In the genomic region with DNA sequence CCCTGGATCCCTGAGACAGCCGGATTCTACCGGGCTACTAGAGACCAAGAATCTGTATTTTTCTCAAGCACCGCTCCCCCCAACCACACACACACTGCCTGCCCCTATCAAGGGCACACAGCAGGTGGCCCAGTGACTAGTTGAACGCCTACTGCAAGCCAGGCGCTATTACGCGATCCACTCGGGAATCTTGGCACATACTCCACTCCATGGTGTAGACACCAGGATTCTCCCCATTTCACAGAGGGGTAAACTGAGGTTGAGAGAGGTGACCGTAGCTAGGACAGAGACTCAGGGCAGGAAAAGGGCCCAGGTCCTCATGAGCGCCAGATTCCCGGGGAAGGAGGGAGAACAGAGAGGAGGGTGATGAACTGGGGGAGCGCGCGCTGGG, we compare ENCODE assay signal across 8 cellular contexts. TPM values are rescaled to one million over a fixed set of nuclear protein-coding genes. Genes with fewer than 3 reads are reported as not detected.
DNase-seq lines count a peak whose midpoint lies in the region; ATAC-seq, FAIRE-seq and TF ChIP-seq lines count a peak whose summit lies in the region.

No MANE protein-coding gene starts in this region.

- peak overlapping the region; percentile 60; the same call in 1 of the 2 replicates for H3K18ac ChIP-seq in H1 (ENCODE audit: extremely low read depth, low read length)

- peaks cover 23% of the 10 kb centered on the region for H3K36me3 Mint-ChIP-seq in CD8-positive, alpha-beta T cell
- no peaks in the 10 kb centered on the region for H3K36me3 Mint-ChIP-seq in neural crest cell (ENCODE audit: low read depth)

- H2BK5ac ChIP-seq in H1 (ENCODE audit: low read depth, low read length): no peak overlapping the region

- no peak overlapping the region for H4K91ac ChIP-seq in H1 (replicated peaks; ENCODE audit: insufficient read length, low read length)

- no peak overlapping the region; the same call in 1 of the 2 replicates for H2AFZ ChIP-seq in H1 (ENCODE audit: low read length)

- peak overlapping the region; percentile 87 for H3K4me3 Mint-ChIP-seq in CD8-positive, alpha-beta T cell
- H3K4me3 Mint-ChIP-seq in neural crest cell: peak overlapping the region; percentile 84

- H4K20me1 ChIP-seq in H1 (replicated peaks in 1 of 2; ENCODE audit: control insufficient read depth in 1 of 2, insufficient read depth in 2 of 2, low read length in 2 of 2): peaks cover 0 to 3% of the 10 kb centered on the region in 2 experiments

- no peaks in the 10 kb centered on the region for H3K79me1 ChIP-seq in H1 (ENCODE audit: low read depth, low read length)

- H3K27ac ChIP-seq in CD8-positive, alpha-beta T cell (ENCODE audit: low read depth, low read length): peak overlapping the region; percentile 73
- H3K27ac ChIP-seq in H1 (ENCODE audit: low read depth, low read length): no peak overlapping the region

- CTCF ChIA-PET in CD8-positive, alpha-beta T cell (lab: Charles Lee): no interaction called here
- CTCF ChIA-PET in H1 (lab: Charles Lee; ENCODE audit: partially characterized antibody): interaction anchor here (0.8 to 1.4 kb wide), 3 partner anchors 56 to 155 kb away, joined by 4 to 5 read pairs (median 4); no protein-coding TSS in a partner anchor

- TF ChIP-seq RAD21 in H1 (IDR thresholded peaks at IDR 0.05 in 1 of 2, conservative IDR thresholded peaks at IDR 0.05 in 1 of 2; ENCODE audit: low read depth in 2 of 2, low read length in 2 of 2): no peak

- no peak for TF ChIP-seq POLR2A in H1 (IDR thresholded peaks at IDR 0.05; ENCODE audit: control extremely low read depth in 1 of 2, low read depth in 2 of 2, low read length in 2 of 2)

- H3K27ac Mint-ChIP-seq in CD8-positive, alpha-beta T cell: peak overlapping the region; percentile 90
- H3K27ac Mint-ChIP-seq in neural crest cell (ENCODE audit: unreplicated experiment): no peak overlapping the region

- peak overlapping the region; percentile 66 for H3K4ac ChIP-seq in H1 (replicated peaks; ENCODE audit: insufficient read length, low read depth, low read length)

- no peak overlapping the region for H2BK120ac ChIP-seq in H1 (replicated peaks; ENCODE audit: low read depth, low read length)

- H2BK12ac ChIP-seq in H1 (ENCODE audit: low read depth, low read length): no peak overlapping the region

- no peak overlapping the region for H3K56ac ChIP-seq in H1 (replicated peaks; ENCODE audit: insufficient read length, low read depth, low read length)

- H3K27me3 Mint-ChIP-seq in CD8-positive, alpha-beta T cell (ENCODE audit: low read depth): no peaks in the 10 kb centered on the region
- peaks cover 63% of the 10 kb centered on the region for H3K27me3 Mint-ChIP-seq in neural crest cell (ENCODE audit: low read depth)

- H2AK5ac ChIP-seq in H1 (ENCODE audit: low read depth, low read length): peak overlapping the region; percentile 65; the same call in 1 of the 2 replicates

- H3K14ac ChIP-seq in H1 (ENCODE audit: insufficient read length): no peak overlapping the region

- no peaks in the 10 kb centered on the region for H3K27me3 ChIP-seq in CD8-positive, alpha-beta T cell (ENCODE audit: insufficient read depth, low read length)
- H3K27me3 ChIP-seq in H1 (replicated peaks in 1 of 4; ENCODE audit: control insufficient read depth in 3 of 4, extremely low read depth in 1 of 4, insufficient read depth in 3 of 4, low read length in 3 of 4): peaks cover 0 to 2% (median 0%) of the 10 kb centered on the region in 4 experiments; a peak in 1 of 7 replicates

- H3K9ac ChIP-seq in H1 (replicated peaks in 1 of 4; ENCODE audit: extremely low read depth in 1 of 4, low read depth in 3 of 4, low read length in 3 of 4): no peak overlapping the region

- intact Hi-C loops in CD8-positive, alpha-beta T cell (cut with DNase I, micrococcal nuclease): loop anchor here (1.0 to 5.0 kb wide), 3 partner anchors 11 to 152 kb away; a partner anchor contains a TSS

- H3K79me2 ChIP-seq in H1 (ENCODE audit: control insufficient read depth in 1 of 2, insufficient read depth in 2 of 2, low read length in 2 of 2): no peaks in the 10 kb centered on the region

- no peak for FAIRE-seq in H1 (lab: Jason Lieb, UNC)

- H3K9me3 ChIP-seq in CD8-positive, alpha-beta T cell (ENCODE audit: low read length): no peaks in the 10 kb centered on the region
- H3K9me3 ChIP-seq in H1 (ENCODE audit: insufficient read depth in 2 of 2, low read depth in 1 of 2, low read length in 1 of 2): no peaks in the 10 kb centered on the region

- peaks cover 11% of the 10 kb centered on the region for H3K36me3 ChIP-seq in CD8-positive, alpha-beta T cell (ENCODE audit: insufficient read depth, low read length)
- H3K36me3 ChIP-seq in H1 (ENCODE audit: control insufficient read depth in 2 of 4, insufficient read depth in 4 of 4, low read length in 3 of 4): peaks cover 0 to 2% (median under 1%) of the 10 kb centered on the region in 4 experiments; a peak in 1 of 8 replicates

- peak overlapping the region; percentile 66; the same call in 1 of the 2 replicates for H2BK20ac ChIP-seq in H1 (ENCODE audit: low read length)

- H3K4me1 ChIP-seq in CD8-positive, alpha-beta T cell (ENCODE audit: insufficient read depth, low read length): peaks cover 6% of the 10 kb centered on the region
- H3K4me1 ChIP-seq in H1 (replicated peaks in 1 of 4; ENCODE audit: control insufficient read depth in 3 of 4, insufficient read depth in 4 of 4, low read length in 3 of 4): peaks cover 0 to 4% (median 3%) of the 10 kb centered on the region in 4 experiments; a peak in 4 of 7 replicates

- peak overlapping the region; percentile 88; the same call in 1 of the 2 replicates for H4K8ac ChIP-seq in H1 (ENCODE audit: extremely low read depth, insufficient read depth, low read length)

- no peaks in the 10 kb centered on the region for H3K9me3 Mint-ChIP-seq in CD8-positive, alpha-beta T cell
- H3K9me3 Mint-ChIP-seq in neural crest cell: no peaks in the 10 kb centered on the region

- WGBS in H1 (ENCODE audit: extremely low coverage in 1 of 2, insufficient coverage in 1 of 2, insufficient read length in 1 of 2, insufficient replicate concordance in 2 of 2, low coverage in 1 of 2, low lambda C conversion rate in 2 of 2, missing lambda C conversion rate in 1 of 2), 2 experiments: 37% methylated on average over 11 of the region's 14 CpGs; no CpG with 5 or more reads in 1 of the 2 experiments

- TF ChIP-seq EP300 in H1 (IDR thresholded peaks at IDR 0.05; ENCODE audit: borderline replicate concordance in 1 of 2, low read depth in 2 of 2, low read length in 2 of 2): no peak

- TF ChIP-seq CTCF in CD8-positive, alpha-beta T cell (IDR thresholded peaks at IDR 0.05): no peak
- TF ChIP-seq CTCF in H1 (IDR thresholded peaks at IDR 0.05; ENCODE audit: control extremely low read depth in 1 of 3, insufficient read depth in 1 of 3, low read depth in 1 of 3, low read length in 3 of 3): no peak
- TF ChIP-seq CTCF in neural crest cell (conservative IDR thresholded peaks at IDR 0.05): no peak

- no peak for ATAC-seq in CD8-positive, alpha-beta T cell
- ATAC-seq in GM18498 (IDR thresholded peaks at IDR 0.05; ENCODE audit: unreplicated experiment): no peak

- H3K23me2 ChIP-seq in H1 (ENCODE audit: low read depth, low read length): peaks cover 13% of the 10 kb centered on the region; the same call in 1 of the 2 replicates

- POLR2A ChIA-PET in CD8-positive, alpha-beta T cell (lab: Charles Lee): no interaction called here
- POLR2A ChIA-PET in H1 (lab: Charles Lee; ENCODE audit: partially characterized antibody): interaction anchor here (1.7 kb wide), 1 partner anchor 11 kb away, joined by 3 read pairs; no protein-coding TSS in a partner anchor

- H3K4me3 ChIP-seq in CD8-positive, alpha-beta T cell (ENCODE audit: low read depth, low read length): peak overlapping the region; percentile 99
- H3K4me3 ChIP-seq in H1 (ENCODE audit: extremely low read depth in 1 of 4, insufficient read depth in 2 of 4, low read depth in 3 of 4, low read length in 4 of 4): peak overlapping the region; percentile 81 to 92 (median 87)

- peaks cover 10% of the 10 kb centered on the region for H3K4me1 Mint-ChIP-seq in CD8-positive, alpha-beta T cell (ENCODE audit: low read depth)
- no peaks in the 10 kb centered on the region for H3K4me1 Mint-ChIP-seq in neural crest cell

- peak overlapping the region; percentile 83; the same call in 1 of the 2 replicates for H2BK15ac ChIP-seq in H1 (ENCODE audit: low read length)

- peak overlapping the region; percentile 47 for H4K5ac ChIP-seq in H1 (ENCODE audit: insufficient read length, low read depth, low read length)

- H3K23ac ChIP-seq in H1 (ENCODE audit: insufficient read length): no peak overlapping the region

- H3K4me2 ChIP-seq in H1 (ENCODE audit: insufficient read depth in 1 of 2, low read depth in 2 of 2, low read length in 2 of 2): peak overlapping the region; percentile 71

- DNase-seq in CD8-positive, alpha-beta T cell: no peak
- peak; percentile 41 for DNase-seq in NCI-H69 (lab: John Stamatoyannopoulos, UW)
- DNase-seq in H1 (ENCODE audit: low read depth in 1 of 2, low spot score in 2 of 2): no peak
- no peak for DNase-seq in neural crest cell (ENCODE audit: low read depth, low spot score)
- DNase-seq in COLO668 (lab: John Stamatoyannopoulos, UW; ENCODE audit: unreplicated experiment): no peak
- no peak for DNase-seq in SK-N-DZ (ENCODE audit: low spot score)
- DNase-seq in GM19238 (ENCODE audit: insufficient read length, low spot score): no peak

RNA-seq across cellular contexts. Expression of a gene that starts 0.5 kb away (rescaled TPM):
- 10 to 100 TPM; 56.4 to 61.6 TPM for total RNA-seq in CD8-positive, alpha-beta T cell
- total RNA-seq in H1 (2021; fragmentation: NEBNext Ultra II Directional; extraction: Animal tissue kit (Norgen Biotek cat#: 25700)): 24.5 and 25.3 TPM in 2 replicates
- polyA plus RNA-seq in H1 (2011; rRNA removed): 37.1 and 47.0 TPM in 2 replicates
- 44.9 TPM for polyA plus RNA-seq in H1 (2011; cell fraction: cytosol; rRNA removed)
- polyA plus RNA-seq in H1 (2011; cell fraction: nucleus; rRNA removed): 111 TPM
- 23.9 to 30.6 TPM (median 28.3 TPM) in 4 replicates for polyA plus RNA-seq in H1 (2012, experiment 1 of 2)
- polyA plus RNA-seq in H1 (2012, experiment 2 of 2): 22.6 TPM
- 25.2 TPM for polyA plus RNA-seq in H1 (2013, experiment 1 of 2)
- polyA plus RNA-seq in H1 (2013, experiment 2 of 2): 24.6 TPM
- polyA minus RNA-seq in H1 (2011; rRNA and poly(A)+ RNA removed): 14.0 and 20.2 TPM in 2 replicates
- 17.1 TPM for polyA minus RNA-seq in H1 (2011; cell fraction: cytosol; rRNA and poly(A)+ RNA removed)
- polyA minus RNA-seq in H1 (2011; cell fraction: nucleus; rRNA and poly(A)+ RNA removed): 22.7 TPM
- total RNA-seq in neural crest cell: 0.89 and 0.93 TPM in 2 replicates
- 0.09 and 0.47 TPM in 2 replicates for polyA plus RNA-seq in SK-N-DZ (2014; cell fraction: cytosol; rRNA removed)
- polyA plus RNA-seq in SK-N-DZ (2014; cell fraction: nucleus; rRNA removed): 1.4 and 1.6 TPM in 2 replicates

RNA-seq across cellular contexts. Expression of a gene that starts 16.8 kb away (rescaled TPM):
- 1 to 10 TPM; 1.2 TPM for total RNA-seq in CD8-positive, alpha-beta T cell
- not detected in 2 replicates for total RNA-seq in H1 (2021; fragmentation: NEBNext Ultra II Directional; extraction: Animal tissue kit (Norgen Biotek cat#: 25700))
- 0.20 and 0.38 TPM in 2 replicates for polyA plus RNA-seq in H1 (2011; rRNA removed)
- polyA plus RNA-seq in H1 (2011; cell fraction: cytosol; rRNA removed): 0.14 TPM
- 0.27 TPM for polyA plus RNA-seq in H1 (2011; cell fraction: nucleus; rRNA removed)
- 0.13 TPM in 1 of 4 replicates, not detected in the others for polyA plus RNA-seq in H1 (2012, experiment 1 of 2)
- polyA plus RNA-seq in H1 (2012, experiment 2 of 2): not detected
- polyA plus RNA-seq in H1 (2013, experiment 1 of 2): 0.18 TPM
- 0.11 TPM for polyA plus RNA-seq in H1 (2013, experiment 2 of 2)
- 0.32 TPM in 1 of 2 replicates, not detected in the other for polyA minus RNA-seq in H1 (2011; rRNA and poly(A)+ RNA removed)
- not detected for polyA minus RNA-seq in H1 (2011; cell fraction: cytosol; rRNA and poly(A)+ RNA removed)
- polyA minus RNA-seq in H1 (2011; cell fraction: nucleus; rRNA and poly(A)+ RNA removed): not detected
- total RNA-seq in neural crest cell: not detected in 2 replicates
- polyA plus RNA-seq in SK-N-DZ (2014; cell fraction: cytosol; rRNA removed): 1.4 and 1.7 TPM in 2 replicates
- polyA plus RNA-seq in SK-N-DZ (2014; cell fraction: nucleus; rRNA removed): 0.69 and 2.2 TPM in 2 replicates

RNA-seq across cellular contexts. Expression of a gene that starts 20.5 kb away (rescaled TPM):
- total RNA-seq in CD8-positive, alpha-beta T cell: 100 to 1,000 TPM in 1 of 2 experiments, 10 to 100 TPM in 1; 97.6 to 114 TPM
- total RNA-seq in H1 (2021; fragmentation: NEBNext Ultra II Directional; extraction: Animal tissue kit (Norgen Biotek cat#: 25700)): 72.6 and 74.4 TPM in 2 replicates
- polyA plus RNA-seq in H1 (2011; rRNA removed): 48.8 and 74.7 TPM in 2 replicates
- polyA plus RNA-seq in H1 (2011; cell fraction: cytosol; rRNA removed): 72.1 TPM
- polyA plus RNA-seq in H1 (2011; cell fraction: nucleus; rRNA removed): 93.6 TPM
- 38.2 to 69.3 TPM (median 62.8 TPM) in 4 replicates for polyA plus RNA-seq in H1 (2012, experiment 1 of 2)
- polyA plus RNA-seq in H1 (2012, experiment 2 of 2): 41.6 TPM
- polyA plus RNA-seq in H1 (2013, experiment 1 of 2): 41.1 TPM
- polyA plus RNA-seq in H1 (2013, experiment 2 of 2): 37.0 TPM
- 54.9 and 96.9 TPM in 2 replicates for polyA minus RNA-seq in H1 (2011; rRNA and poly(A)+ RNA removed)
- 52.8 TPM for polyA minus RNA-seq in H1 (2011; cell fraction: cytosol; rRNA and poly(A)+ RNA removed)
- polyA minus RNA-seq in H1 (2011; cell fraction: nucleus; rRNA and poly(A)+ RNA removed): 45.3 TPM
- total RNA-seq in neural crest cell: 77.8 and 84.5 TPM in 2 replicates
- 28.8 and 48.3 TPM in 2 replicates for polyA plus RNA-seq in SK-N-DZ (2014; cell fraction: cytosol; rRNA removed)
- 62.7 and 64.6 TPM in 2 replicates for polyA plus RNA-seq in SK-N-DZ (2014; cell fraction: nucleus; rRNA removed)

RNA-seq across cellular contexts. Expression of a gene that starts 25.9 kb away (rescaled TPM):
- total RNA-seq in CD8-positive, alpha-beta T cell: 10 to 100 TPM; 74.4 to 76.3 TPM
- 17.8 and 18.0 TPM in 2 replicates for total RNA-seq in H1 (2021; fragmentation: NEBNext Ultra II Directional; extraction: Animal tissue kit (Norgen Biotek cat#: 25700))
- 9.2 and 16.2 TPM in 2 replicates for polyA plus RNA-seq in H1 (2011; rRNA removed)
- 12.6 TPM for polyA plus RNA-seq in H1 (2011; cell fraction: cytosol; rRNA removed)
- polyA plus RNA-seq in H1 (2011; cell fraction: nucleus; rRNA removed): 21.5 TPM
- polyA plus RNA-seq in H1 (2012, experiment 1 of 2): 11.8 to 21.7 TPM (median 15.7 TPM) in 4 replicates
- 3.7 TPM for polyA plus RNA-seq in H1 (2012, experiment 2 of 2)
- 8.5 TPM for polyA plus RNA-seq in H1 (2013, experiment 1 of 2)
- 6.9 TPM for polyA plus RNA-seq in H1 (2013, experiment 2 of 2)
- 5.6 and 6.6 TPM in 2 replicates for polyA minus RNA-seq in H1 (2011; rRNA and poly(A)+ RNA removed)
- polyA minus RNA-seq in H1 (2011; cell fraction: cytosol; rRNA and poly(A)+ RNA removed): 9.8 TPM
- polyA minus RNA-seq in H1 (2011; cell fraction: nucleus; rRNA and poly(A)+ RNA removed): 11.3 TPM
- 25.9 and 26.9 TPM in 2 replicates for total RNA-seq in neural crest cell
- 6.8 and 7.0 TPM in 2 replicates for polyA plus RNA-seq in SK-N-DZ (2014; cell fraction: cytosol; rRNA removed)
- polyA plus RNA-seq in SK-N-DZ (2014; cell fraction: nucleus; rRNA removed): 10.6 and 15.3 TPM in 2 replicates

RNA-seq across cellular contexts. Expression of a gene that starts 34.1 kb away (rescaled TPM):
- 100 to 1,000 TPM; 331 to 334 TPM for total RNA-seq in CD8-positive, alpha-beta T cell
- 281 and 284 TPM in 2 replicates for total RNA-seq in H1 (2021; fragmentation: NEBNext Ultra II Directional; extraction: Animal tissue kit (Norgen Biotek cat#: 25700))
- 238 and 426 TPM in 2 replicates for polyA plus RNA-seq in H1 (2011; rRNA removed)
- polyA plus RNA-seq in H1 (2011; cell fraction: cytosol; rRNA removed): 329 TPM
- polyA plus RNA-seq in H1 (2011; cell fraction: nucleus; rRNA removed): 840 TPM
- 178 to 323 TPM (median 308 TPM) in 4 replicates for polyA plus RNA-seq in H1 (2012, experiment 1 of 2)
- 313 TPM for polyA plus RNA-seq in H1 (2012, experiment 2 of 2)
- polyA plus RNA-seq in H1 (2013, experiment 1 of 2): 193 TPM
- 175 TPM for polyA plus RNA-seq in H1 (2013, experiment 2 of 2)
- 49.5 and 65.1 TPM in 2 replicates for polyA minus RNA-seq in H1 (2011; rRNA and poly(A)+ RNA removed)
- 92.7 TPM for polyA minus RNA-seq in H1 (2011; cell fraction: cytosol; rRNA and poly(A)+ RNA removed)
- 110 TPM for polyA minus RNA-seq in H1 (2011; cell fraction: nucleus; rRNA and poly(A)+ RNA removed)
- 210 and 224 TPM in 2 replicates for total RNA-seq in neural crest cell
- polyA plus RNA-seq in SK-N-DZ (2014; cell fraction: cytosol; rRNA removed): 365 and 372 TPM in 2 replicates
- polyA plus RNA-seq in SK-N-DZ (2014; cell fraction: nucleus; rRNA removed): 512 and 650 TPM in 2 replicates

Comparison
In these comparisons a context has a peak if more than half of its experiments do, and no peak if none do; other contexts are left out.
1. RNA of a gene that starts 0.5 kb away (total RNA-seq): 56.4 to 61.6 TPM in CD8-positive, alpha-beta T cell and 24.5 to 25.3 TPM in H1; 0.89 to 0.93 TPM in neural crest cell; every median in the first group is over 10 times any median in the second.